Comparison of ENCODE assay signal across 12 cellular contexts in the genomic region with DNA sequence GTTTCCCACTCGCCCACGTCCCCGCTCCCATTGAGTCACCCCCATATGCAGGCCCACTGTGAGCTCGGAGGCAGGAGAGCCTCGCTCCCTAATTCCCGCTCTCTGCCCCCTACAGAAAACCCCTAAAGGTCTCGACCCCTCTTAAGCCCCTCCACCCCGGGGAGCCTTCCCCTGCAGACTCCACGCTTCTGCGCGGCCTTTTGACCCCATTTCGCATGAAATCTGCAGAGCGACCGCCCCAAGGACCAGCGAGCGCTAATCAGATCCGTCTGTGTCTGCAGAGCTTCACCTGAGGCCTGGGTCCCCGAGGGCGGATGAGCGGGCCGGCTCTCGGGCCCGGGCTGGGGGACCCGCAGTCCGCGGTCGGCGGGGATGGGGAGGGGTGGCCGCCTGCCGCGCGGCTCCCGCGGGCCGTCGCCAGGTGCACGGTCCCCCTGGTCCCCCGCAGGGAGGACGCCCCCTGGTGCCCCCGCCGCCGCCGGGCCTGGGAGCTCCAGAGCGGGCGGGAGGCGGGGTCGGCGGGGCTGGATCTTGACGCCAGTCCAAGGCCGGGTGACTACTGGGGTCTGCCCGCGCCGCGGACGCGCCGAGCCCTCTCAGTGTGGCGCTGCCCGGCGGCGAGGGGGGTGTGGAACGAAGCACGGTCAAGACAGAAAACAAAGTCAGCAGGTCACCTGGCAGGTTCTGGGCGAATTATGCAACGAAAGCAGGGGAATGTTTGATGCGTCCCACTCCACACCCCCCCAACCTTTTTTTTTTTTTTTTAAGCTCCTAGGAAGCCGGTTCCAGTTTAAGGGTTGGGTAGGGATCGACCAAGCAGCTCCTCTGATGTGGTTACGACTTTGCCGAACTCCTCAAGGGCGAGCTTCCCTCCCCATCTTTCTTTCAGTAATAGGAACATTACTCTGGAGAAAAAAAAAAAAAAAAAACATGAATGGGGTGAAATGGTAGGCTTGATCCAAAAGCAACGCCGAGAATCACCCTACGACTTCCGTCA. TPM values are rescaled to one million over a fixed set of nuclear protein-coding genes. Genes with fewer than 3 reads are reported as not detected.
DNase-seq lines count a peak whose midpoint lies in the region; TF ChIP-seq lines count a peak whose summit lies in the region.
"Had no signal": no experiment of that assay in that cellular context is flagged by ENCODE, and none has a peak within 500 bp of the region (broad histone marks: within the 10 kb centered on the region; RNA-seq: fewer than 3 reads in every experiment).

No MANE protein-coding gene starts in this region.

- H2BK12ac ChIP-seq in mesenchymal stem cell (ENCODE audit: low read length in 2 of 2): no peak overlapping the region

- peak overlapping the region; percentile 34 to 77 for H3K18ac ChIP-seq in mesenchymal stem cell (ENCODE audit: low read depth in 1 of 2, low read length in 2 of 2)

- DNase-seq in activated T-cell treated with anti-CD3 and anti-CD28 coated beads, Interleukin-2, amount 50 U/mL, for 24 hours: no peak
- no peak for DNase-seq in activated T-cell treated with anti-CD3 and anti-CD28 coated beads for 4 hours
- DNase-seq in dorsolateral prefrontal cortex: peak in 1 of 10 donors; percentile 50
- DNase-seq in mesenchymal stem cell: no peak
- DNase-seq in thyroid gland: peak; percentile 43 to 64
- DNase-seq in effector CD8-positive, alpha-beta T cell (lab: John Stamatoyannopoulos, UW): no peak
- no peak for DNase-seq in activated CD4-positive, alpha-beta T cell treated with anti-CD3 and anti-CD28 coated beads, Interleukin-2, amount 50 U/mL, for 48 hours
- DNase-seq in NCI-H2227 (lab: John Stamatoyannopoulos, UW; ENCODE audit: unreplicated experiment): no peak
- DNase-seq: activated T-cell treated with anti-CD3 and anti-CD28 coated beads, Interleukin-2, amount 50 U/mL, for 4 hours; GDM1; heart right ventricle; NCI-H1092 treated with DMSO at 0.1 percent for 48 hours had no signal

- H3K27ac ChIP-seq in dorsolateral prefrontal cortex (peak overlapping the region in 1 of 59 donors; percentile 68), mesenchymal stem cell (ENCODE audit: low read length, poor library complexity, severe bottlenecking) (no peak overlapping the region), thyroid gland (no peak overlapping the region)
- H3K27ac ChIP-seq: heart right ventricle had no signal

- intact Hi-C loops in dorsolateral prefrontal cortex (cut with DNase I) (no loop called here), thyroid gland (cut with DNase I) (no loop called here)

- peak in 1 of 2 donors; percentile 21 for TF ChIP-seq POLR2A in thyroid gland (IDR thresholded peaks at IDR 0.05)

- no peak overlapping the region for H2AFZ ChIP-seq in mesenchymal stem cell (ENCODE audit: low read depth, low read length)

- no peak overlapping the region for H2AK5ac ChIP-seq in mesenchymal stem cell (ENCODE audit: low read length, severe bottlenecking)

- H3K9ac ChIP-seq in mesenchymal stem cell (ENCODE audit: low read length): no peak overlapping the region

- H3K79me1 ChIP-seq in mesenchymal stem cell (replicated peaks; ENCODE audit: low read length, poor library complexity, severe bottlenecking): peaks cover 8% of the 10 kb centered on the region

- H3K27me3 Mint-ChIP-seq in activated T-cell treated with anti-CD3 and anti-CD28 coated beads, Interleukin-2, amount 50 U/mL, for 24 hours: peaks cover 86% of the 10 kb centered on the region

- peak overlapping the region; percentile 22 for H2BK5ac ChIP-seq in mesenchymal stem cell (ENCODE audit: low read depth, low read length, poor library complexity, severe bottlenecking)

- H4K8ac ChIP-seq in mesenchymal stem cell (ENCODE audit: low read length): peak overlapping the region; percentile 16

- H3K4me3 Mint-ChIP-seq in activated T-cell treated with anti-CD3 and anti-CD28 coated beads, Interleukin-2, amount 50 U/mL, for 24 hours: peak overlapping the region; percentile 15
- H3K4me3 Mint-ChIP-seq: activated T-cell treated with anti-CD3 and anti-CD28 coated beads, Interleukin-2, amount 50 U/mL, for 4 hours had no signal

- H3K4ac ChIP-seq in mesenchymal stem cell (ENCODE audit: low read depth in 1 of 2, low read length in 2 of 2): peak overlapping the region; percentile 13 to 72

- H3K36me3 ChIP-seq in mesenchymal stem cell (ENCODE audit: control insufficient read depth in 1 of 2, insufficient read depth in 2 of 2, low read depth in 1 of 2, low read length in 2 of 2) (peaks cover 13 to 30% of the 10 kb centered on the region in 2 experiments), thyroid gland (no peaks in the 10 kb centered on the region)

- H3K27me3 ChIP-seq in dorsolateral prefrontal cortex (peaks cover 0 to 55% (median 19%) of the 10 kb centered on the region in 45 donors), mesenchymal stem cell (ENCODE audit: control insufficient read depth in 1 of 2, insufficient read depth in 1 of 2, low read length in 2 of 2) (no peaks in the 10 kb centered on the region), thyroid gland (no peaks in the 10 kb centered on the region)

- no peak overlapping the region for H3K27ac Mint-ChIP-seq in activated T-cell treated with anti-CD3 and anti-CD28 coated beads, Interleukin-2, amount 50 U/mL, for 24 hours

- no peak for TF ChIP-seq CTCF in dorsolateral prefrontal cortex (IDR thresholded peaks at IDR 0.05 in 54 of 56, conservative IDR thresholded peaks at IDR 0.05 in 2 of 56; ENCODE audit: low read depth in 1 of 56, partially characterized antibody in 56 of 56)
- no peak for TF ChIP-seq CTCF in thyroid gland (IDR thresholded peaks at IDR 0.05)

- no peaks in the 10 kb centered on the region for H3K9me3 ChIP-seq in mesenchymal stem cell (ENCODE audit: control insufficient read depth, low read length)
- H3K9me3 ChIP-seq in thyroid gland: no peaks in the 10 kb centered on the region
- H3K9me3 ChIP-seq: heart right ventricle had no signal

- 34% methylated on average over 51 of the region's 75 CpGs for WGBS in mesenchymal stem cell
- WGBS in thyroid gland, 2 donors: 27 to 34% methylated on average over 36 to 40 of the region's 75 CpGs

- peak overlapping the region; percentile 11 for H2BK120ac ChIP-seq in mesenchymal stem cell (ENCODE audit: low read depth, low read length)

- H3K4me1 ChIP-seq in mesenchymal stem cell (ENCODE audit: control insufficient read depth, insufficient read depth, low read depth, low read length): peaks cover 15% of the 10 kb centered on the region
- peaks cover 11 to 18% of the 10 kb centered on the region in 2 donors for H3K4me1 ChIP-seq in thyroid gland

- H3K36me3 Mint-ChIP-seq in activated T-cell treated with anti-CD3 and anti-CD28 coated beads, Interleukin-2, amount 50 U/mL, for 24 hours (ENCODE audit: low read depth): no peaks in the 10 kb centered on the region

- no peak overlapping the region for H4K91ac ChIP-seq in mesenchymal stem cell (ENCODE audit: low read length)

- peak overlapping the region in 1 of 2 experiments; percentile 92 for H3K23ac ChIP-seq in mesenchymal stem cell (ENCODE audit: low read length in 2 of 2)

- no peaks in the 10 kb centered on the region for H3K9me3 Mint-ChIP-seq in activated T-cell treated with anti-CD3 and anti-CD28 coated beads, Interleukin-2, amount 50 U/mL, for 24 hours
- H3K9me3 Mint-ChIP-seq: activated T-cell treated with anti-CD3 and anti-CD28 coated beads, Interleukin-2, amount 50 U/mL, for 4 hours had no signal

- H3K4me1 Mint-ChIP-seq in activated T-cell treated with anti-CD3 and anti-CD28 coated beads, Interleukin-2, amount 50 U/mL, for 24 hours (ENCODE audit: low read depth): no peaks in the 10 kb centered on the region

- H3K4me2 ChIP-seq in mesenchymal stem cell (ENCODE audit: low read length, poor library complexity, severe bottlenecking): peak overlapping the region; percentile 98

- H3K4me3 ChIP-seq in dorsolateral prefrontal cortex (peak overlapping the region in 57 of 59 donors; percentile 2 to 63 (median 41)), mesenchymal stem cell (ENCODE audit: insufficient read depth in 1 of 2, low read depth in 1 of 2, low read length in 2 of 2) (peak overlapping the region in 1 of 2 experiments; percentile 61), thyroid gland (replicated peaks in 1 of 3) (peak overlapping the region in 2 of 3 donors; percentile 28 to 39)

- no peak overlapping the region for H2BK15ac ChIP-seq in mesenchymal stem cell (ENCODE audit: low read depth, poor library complexity, severe bottlenecking)

- H3K14ac ChIP-seq in mesenchymal stem cell (ENCODE audit: low read length in 2 of 2): no peak overlapping the region

RNA-seq across cellular contexts. Expression of a gene that starts 9.9 kb away (rescaled TPM):
- 10 to 100 TPM in 9 of 120 experiments, 1 to 10 TPM in 110, under 1 TPM in 1; 0.85 to 15.2 (median 5.4) TPM for total RNA-seq in dorsolateral prefrontal cortex
- 146 TPM for polyA plus RNA-seq in mesenchymal stem cell (2013, experiment 1 of 2)
- 153 TPM for polyA plus RNA-seq in mesenchymal stem cell (2013, experiment 2 of 2)
- total RNA-seq in thyroid gland: 10 to 100 TPM in 3 of 4 donors, 1 to 10 TPM in 1; 8.5 to 27.2 (median 11.6) TPM

Comparison
In these comparisons a context has a peak if more than half of its experiments do, and no peak if none do; other contexts are left out.
1. DNase-seq: peak in thyroid gland (2 of 2); none in activated T-cell treated with anti-CD3 and anti-CD28 coated beads, Interleukin-2, amount 50 U/mL, for 24 hours (single experiment), activated T-cell treated with anti-CD3 and anti-CD28 coated beads for 4 hours (single experiment), mesenchymal stem cell (single experiment), effector CD8-positive, alpha-beta T cell (single experiment), activated CD4-positive, alpha-beta T cell treated with anti-CD3 and anti-CD28 coated beads, Interleukin-2, amount 50 U/mL, for 48 hours (0 of 2) and NCI-H2227 (single experiment).